ENCODE assay signal across 19 cellular contexts in the genomic region with DNA sequence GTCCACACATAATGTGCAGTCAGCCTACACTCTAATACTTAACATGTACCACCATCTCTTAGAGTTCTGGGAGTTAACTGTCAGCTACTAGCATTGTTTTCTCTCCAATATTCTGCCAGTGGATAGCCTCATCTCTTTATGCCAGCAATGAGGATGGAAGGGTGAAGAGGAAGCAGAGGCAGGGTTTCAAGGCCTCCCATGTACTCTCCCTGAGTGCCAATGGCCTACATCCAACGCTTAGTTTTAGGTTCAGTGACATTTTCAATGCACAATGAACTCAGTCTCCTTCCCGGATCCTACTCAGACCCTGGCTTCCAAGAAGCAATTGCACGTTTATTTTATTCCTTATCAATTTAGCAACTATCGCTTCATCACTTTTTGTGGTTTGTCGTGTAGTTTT.
DNase-seq lines count a peak whose midpoint lies in the region; ATAC-seq, FAIRE-seq and TF ChIP-seq lines count a peak whose summit lies in the region.
"Had no signal": no experiment of that assay in that cellular context is flagged by ENCODE, and none has a peak within 500 bp of the region (broad histone marks: within the 10 kb centered on the region; RNA-seq: fewer than 3 reads in every experiment).

No MANE protein-coding gene starts in this region.

- no peak for TF ChIP-seq POLR2A in heart left ventricle (IDR thresholded peaks at IDR 0.05)

- no peak for TF ChIP-seq CTCF in heart left ventricle (IDR thresholded peaks at IDR 0.05)

- no peaks in the 10 kb centered on the region for H3K36me3 ChIP-seq in heart left ventricle
- H3K36me3 ChIP-seq: BLaER1, HAP-1 had no signal

- DNase-seq in heart left ventricle (no peak), left cardiac atrium (no peak), HTR-8/SVneo (ENCODE audit: insufficient read length, low spot score) (no peak), medulla oblongata (ENCODE audit: extremely low spot score) (peak; percentile 8), GF-D8 (lab: John Stamatoyannopoulos, UW) (no peak), ecto neural progenitor cell (ENCODE audit: low spot score) (no peak)
- DNase-seq: Caco-2; CD4-positive, CD25-positive, alpha-beta regulatory T cell; CD8-positive, alpha-beta T cell; DMS153; DND-41; GOT3; HFFc6 had no signal

- no peak overlapping the region for H3K27ac ChIP-seq in heart left ventricle
- H3K27ac ChIP-seq: BLaER1, C4-2B had no signal

- WGBS in heart left ventricle, 4 donors: 57 to 74% (median 59%) methylated on average over 5 of the region's 5 CpGs

- no peaks in the 10 kb centered on the region for H3K9me3 ChIP-seq in heart left ventricle
- H3K9me3 ChIP-seq: BLaER1, Caco-2, HAP-1 had no signal

- intact Hi-C loops in heart left ventricle (cut with DNase I) (no loop called here), left cardiac atrium (cut with DNase I) (no loop called here)

- no peaks in the 10 kb centered on the region for H3K27me3 ChIP-seq in heart left ventricle

- H3K4me1 ChIP-seq in heart left ventricle: peaks cover 0 to 8% (median 0%) of the 10 kb centered on the region in 12 donors
- H3K4me1 ChIP-seq: BLaER1, HAP-1 had no signal

- peak; percentile 52 to 78 (median 73) for ATAC-seq in heart left ventricle
- no peak for ATAC-seq in left cardiac atrium
- ATAC-seq: CD8-positive, alpha-beta T cell; GM12878 had no signal

- peak; percentile 38 for FAIRE-seq in HTR-8/SVneo (lab: Jason Lieb, UNC)
- FAIRE-seq: G401.6, GM12878, H54 had no signal

- H3K4me3 ChIP-seq in heart left ventricle: no peak overlapping the region
- H3K4me3 ChIP-seq: BLaER1, GM12878, HAP-1 had no signal

Comparison
In these comparisons a context has a peak if more than half of its experiments do, and no peak if none do; other contexts are left out.
1. ATAC-seq: peak in heart left ventricle (4 of 4); none in left cardiac atrium (0 of 2).